ENCODE assay signal across 9 cellular contexts in genomic region chr2:55099878-55100820, GRCh38. TPM values are rescaled to one million over a fixed set of nuclear protein-coding genes. Genes with fewer than 3 reads are reported as not detected.
DNase-seq lines count a peak whose midpoint lies in the region; FAIRE-seq and TF ChIP-seq lines count a peak whose summit lies in the region.
"Had no signal": no experiment of that assay in that cellular context is flagged by ENCODE, and none has a peak within 500 bp of the region (broad histone marks: within the 10 kb centered on the region; RNA-seq: fewer than 3 reads in every experiment).

No MANE protein-coding gene starts in this region.

- H3K9me3 Mint-ChIP-seq in H9: no peaks in the 10 kb centered on the region
- H3K9me3 Mint-ChIP-seq: IgD-negative memory B cell had no signal

- H2BK20ac ChIP-seq in H9 (ENCODE audit: low read depth, low read length, poor library complexity, severe bottlenecking): no peak overlapping the region

- H3K4me2 ChIP-seq in H9 (ENCODE audit: insufficient read depth, insufficient read length, low read length): no peak overlapping the region

- no peak overlapping the region for H2BK15ac ChIP-seq in H9 (ENCODE audit: low read depth, low read length)

- no peak overlapping the region for H2BK120ac ChIP-seq in H9 (ENCODE audit: low read depth, low read length, poor library complexity, severe bottlenecking)

- TF ChIP-seq CTCF in H9 (conservative IDR thresholded peaks at IDR 0.05) (no peak), testis (IDR thresholded peaks at IDR 0.05) (no peak), GM10266 (IDR thresholded peaks at IDR 0.05; ENCODE audit: control insufficient read depth, insufficient read depth, low read depth, missing control alignments) (no peak)

- no peak overlapping the region for H3T11ph ChIP-seq in H9 (ENCODE audit: low read length)

- no peak overlapping the region for H3K18ac ChIP-seq in H9 (ENCODE audit: insufficient read length, low read depth, low read length)

- H3K4me1 ChIP-seq in H9 (ENCODE audit: insufficient read depth, low read length): no peaks in the 10 kb centered on the region; the same call in 1 of the 2 replicates
- H3K4me1 ChIP-seq in skeletal muscle tissue (ENCODE audit: control insufficient read depth in 3 of 3, insufficient read depth in 3 of 3, low read length in 3 of 3): peaks cover 10 to 29% (median 23%) of the 10 kb centered on the region in 3 donors
- H3K4me1 ChIP-seq in testis: peaks cover 7% of the 10 kb centered on the region

- H3K36me3 ChIP-seq in SK-N-MC (ENCODE audit: insufficient read depth, low read length): no peaks in the 10 kb centered on the region
- no peaks in the 10 kb centered on the region for H3K36me3 ChIP-seq in skeletal muscle tissue (ENCODE audit: control insufficient read depth in 3 of 3, insufficient read depth in 3 of 3, low read length in 3 of 3)
- no peaks in the 10 kb centered on the region for H3K36me3 ChIP-seq in testis (ENCODE audit: low read depth, missing control alignments)

- H2BK5ac ChIP-seq in H9 (ENCODE audit: insufficient read length, low read length): no peak overlapping the region

- TF ChIP-seq POLR2A in testis (IDR thresholded peaks at IDR 0.05): no peak

- intact Hi-C loops in testis (cut with DNase I; ENCODE audit: low total_unique reads): no loop called here

- DNase-seq in H9 (no peak), SK-N-MC (ENCODE audit: low read depth, low spot score) (peak; percentile 80), fibroblast of peridontal ligament (ENCODE audit: extremely low read depth) (peak; percentile 93), testis (no peak), NCI-H1694 (lab: John Stamatoyannopoulos, UW) (no peak), GM10266 (ENCODE audit: extremely low spot score) (no peak), frontal cortex (ENCODE audit: low spot score in 2 of 2) (no peak)

- WGBS in H9 (ENCODE audit: extremely low coverage, insufficient read length, low lambda C conversion rate): no CpG with 5 or more reads among the region's 5 CpGs
- WGBS in testis, 2 donors: 59 to 74% methylated on average over 5 of the region's 5 CpGs

- no peak overlapping the region for H2AK5ac ChIP-seq in H9 (ENCODE audit: insufficient read length, low read length)

- no peak overlapping the region for H4K5ac ChIP-seq in H9 (ENCODE audit: insufficient read length, low read depth, low read length)

- no peak overlapping the region for H2BK12ac ChIP-seq in H9 (ENCODE audit: insufficient read length, low read depth, low read length)

- no peak overlapping the region for H4K91ac ChIP-seq in H9 (ENCODE audit: insufficient read length, low read depth, low read length)

- no peak overlapping the region for H4K8ac ChIP-seq in H9 (replicated peaks; ENCODE audit: insufficient read length, low read depth, low read length)

- H3K9me3 ChIP-seq in H9 (ENCODE audit: control insufficient read depth, low read depth, low read length) (no peaks in the 10 kb centered on the region), SK-N-MC (ENCODE audit: low read depth, low read length) (no peaks in the 10 kb centered on the region), skeletal muscle tissue (ENCODE audit: control insufficient read depth in 3 of 3, low read length in 3 of 3) (no peaks in the 10 kb centered on the region), testis (no peaks in the 10 kb centered on the region)

- H3K4ac ChIP-seq in H9 (ENCODE audit: low read depth, low read length): no peak overlapping the region

- no peak overlapping the region for H3K9ac ChIP-seq in H9 (ENCODE audit: extremely low read depth, insufficient read length, low read length)
- H3K9ac ChIP-seq in SK-N-MC (ENCODE audit: insufficient read length): peak overlapping the region; percentile 87
- peak overlapping the region in 2 of 3 donors; percentile 33 to 36 for H3K9ac ChIP-seq in skeletal muscle tissue (ENCODE audit: low read depth in 1 of 3, low read length in 3 of 3)

- H3K4me1 Mint-ChIP-seq in H9: peaks cover 3 to 6% of the 10 kb centered on the region in 2 experiments; a peak in 2 of 4 replicates

- no peak overlapping the region for H2AFZ ChIP-seq in H9 (ENCODE audit: low read length)

- no peaks in the 10 kb centered on the region for H3K79me2 ChIP-seq in H9 (ENCODE audit: insufficient read depth, low read length)

- H3K4me3 ChIP-seq in SK-N-MC (peak overlapping the region; percentile 62), skeletal muscle tissue (ENCODE audit: low read length in 3 of 3) (peak overlapping the region in 1 of 3 donors; percentile 25), testis (no peak overlapping the region)

- no peak overlapping the region for H3K23ac ChIP-seq in H9 (ENCODE audit: insufficient read length, low read depth, low read length)

- H3K36me3 Mint-ChIP-seq in H9 (ENCODE audit: insufficient read depth in 1 of 3, low read depth in 3 of 3): no peaks in the 10 kb centered on the region
- H3K36me3 Mint-ChIP-seq: IgD-negative memory B cell had no signal

- H3K23me2 ChIP-seq in H9 (ENCODE audit: insufficient read length, low read depth, low read length, poor library complexity, severe bottlenecking): no peaks in the 10 kb centered on the region

- H3K14ac ChIP-seq in H9 (ENCODE audit: insufficient read depth, low read length): no peak overlapping the region

- H3K27me3 ChIP-seq in H9 (ENCODE audit: insufficient read depth, low read length): no peaks in the 10 kb centered on the region
- H3K27me3 ChIP-seq in skeletal muscle tissue (ENCODE audit: control insufficient read depth in 3 of 3, insufficient read depth in 3 of 3, low read length in 3 of 3): no peaks in the 10 kb centered on the region
- no peaks in the 10 kb centered on the region for H3K27me3 ChIP-seq in testis

- no peak overlapping the region for H3K56ac ChIP-seq in H9 (ENCODE audit: insufficient read length, low read depth, low read length)

- no peak overlapping the region for H3K27ac ChIP-seq in H9 (ENCODE audit: insufficient read length, low read depth, low read length)
- peak overlapping the region; percentile 99 for H3K27ac ChIP-seq in SK-N-MC
- peak overlapping the region; percentile 81 for H3K27ac ChIP-seq in skeletal muscle tissue (ENCODE audit: low read depth, low read length)
- peak overlapping the region in 1 of 2 donors; percentile 54 for H3K27ac ChIP-seq in testis

- peak overlapping the region in 2 of 3 experiments; percentile 11 to 77; a peak in 2 of 7 replicates for H3K27ac Mint-ChIP-seq in H9
- H3K27ac Mint-ChIP-seq: IgD-negative memory B cell had no signal

- FAIRE-seq in frontal cortex (lab: Jason Lieb, UNC): no peak

- no peak overlapping the region for H3K4me3 Mint-ChIP-seq in H9
- H3K4me3 Mint-ChIP-seq: IgD-negative memory B cell had no signal

- no peaks in the 10 kb centered on the region for H3K79me1 ChIP-seq in H9 (ENCODE audit: insufficient read depth, low read depth, low read length, poor library complexity, severe bottlenecking)

- no peaks in the 10 kb centered on the region for H3K27me3 Mint-ChIP-seq in H9 (ENCODE audit: low read depth)
- H3K27me3 Mint-ChIP-seq: IgD-negative memory B cell had no signal

- no peaks in the 10 kb centered on the region for H4K20me1 ChIP-seq in H9 (ENCODE audit: control insufficient read depth, insufficient read depth, insufficient read length)

RNA-seq across cellular contexts. Expression of gene RTN4, which starts 49.9 kb away (rescaled TPM):
- total RNA-seq in H9 (2021) (200 and 205 TPM in 2 replicates), skeletal muscle tissue (414 TPM), testis (100 to 1,000 TPM; 107 to 112 TPM), frontal cortex (726 TPM)
- polyA plus RNA-seq in testis (ENCODE audit: insufficient read depth, low read depth, low replicate concordance): 183 TPM

Comparison
In these comparisons a context has a peak if more than half of its experiments do, and no peak if none do; other contexts are left out.
1. DNase-seq: peak in SK-N-MC (single experiment) and fibroblast of peridontal ligament (single experiment); none in H9 (single experiment), testis (single experiment), NCI-H1694 (single experiment), GM10266 (single experiment) and frontal cortex (0 of 2).